In genomic region chr1:155135416-155136197, GRCh38 we compare ENCODE assay signal across 8 cellular contexts. TPM values are rescaled to one million over a fixed set of nuclear protein-coding genes. Genes with fewer than 3 reads are reported as not detected.
DNase-seq lines count a peak whose midpoint lies in the region; ATAC-seq and TF ChIP-seq lines count a peak whose summit lies in the region.

A gene with protein sequence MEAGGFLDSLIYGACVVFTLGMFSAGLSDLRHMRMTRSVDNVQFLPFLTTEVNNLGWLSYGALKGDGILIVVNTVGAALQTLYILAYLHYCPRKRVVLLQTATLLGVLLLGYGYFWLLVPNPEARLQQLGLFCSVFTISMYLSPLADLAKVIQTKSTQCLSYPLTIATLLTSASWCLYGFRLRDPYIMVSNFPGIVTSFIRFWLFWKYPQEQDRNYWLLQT (plus strand): TSS chr1:155135852. CDS start chr1:155135912, 60 bp downstream.

- H3K27me3 Mint-ChIP-seq in T-helper 17 cell = no peaks in the 10 kb centered on the region

- 0 to 1% (median 0%) methylated on average over 47 to 62 of the region's 62 CpGs for WGBS in psoas muscle, 3 donors
- under 1% methylated on average over 62 of the region's 62 CpGs for WGBS in urinary bladder

- peak within 1 kb of the TSS; percentile 95 for H3K27ac ChIP-seq in left ventricle myocardium inferior (replicated peaks)
- peak within 1 kb of the TSS; percentile 97 for H3K27ac ChIP-seq in psoas muscle
- peak within 1 kb of the TSS; percentile 98 for H3K27ac ChIP-seq in urinary bladder (ENCODE audit: low read depth)

- H3K9me3 ChIP-seq in T-helper 17 cell (ENCODE audit: control insufficient read depth, low read length, poor library complexity, severe bottlenecking) (no peaks in the 10 kb centered on the region), left ventricle myocardium inferior (replicated peaks) (no peaks in the 10 kb centered on the region), psoas muscle (no peaks in the 10 kb centered on the region)

- peak; percentile 96 for TF ChIP-seq POLR2A in GM15510 (IDR thresholded peaks at IDR 0.05; ENCODE audit: borderline replicate concordance, extremely low read depth, insufficient read length)

- intact Hi-C loops in left ventricle myocardium inferior (cut with micrococcal nuclease) = no loop called here
- intact Hi-C loops in psoas muscle (cut with DNase I) = no loop called here

- ATAC-seq in HG02938 (IDR thresholded peaks at IDR 0.05; ENCODE audit: unreplicated experiment) (peak; percentile 62), T-helper 17 cell (peak; percentile 87), psoas muscle (peak; percentile 84 to 94 (median 87))

- DNase-seq in NCI-H187 (lab: John Stamatoyannopoulos, UW) (peak; percentile 97 to 98), T-helper 17 cell (peak; percentile 89 to 92 (median 90)), amniotic stem cell (lab: John Stamatoyannopoulos, UW) (peak; percentile 81), left ventricle myocardium inferior (peak; percentile 95), psoas muscle (peak; percentile 95 to 97)

- H3K4me3 ChIP-seq in left ventricle myocardium inferior (peak within 1 kb of the TSS; percentile 79), psoas muscle (peak within 1 kb of the TSS; percentile 75), urinary bladder (ENCODE audit: low read depth, low read length) (peak within 1 kb of the TSS; percentile 56)

- peak within 1 kb of the TSS; percentile 99 for H3K4me3 Mint-ChIP-seq in T-helper 17 cell

- TF ChIP-seq CTCF in left ventricle myocardium inferior (IDR thresholded peaks at IDR 0.05; ENCODE audit: borderline replicate concordance) (peak; percentile 65), psoas muscle (IDR thresholded peaks at IDR 0.05) (peak; percentile 22)

- no peaks in the 10 kb centered on the region for H3K27me3 ChIP-seq in left ventricle myocardium inferior (ENCODE audit: low read depth)
- H3K27me3 ChIP-seq in psoas muscle (ENCODE audit: insufficient read depth in 3 of 3, low read length in 2 of 3) = no peaks in the 10 kb centered on the region

- peaks cover 40% of the 10 kb centered on the region for H3K36me3 ChIP-seq in left ventricle myocardium inferior
- peaks cover 0 to 47% of the 10 kb centered on the region in 2 donors for H3K36me3 ChIP-seq in psoas muscle (ENCODE audit: insufficient read depth in 1 of 2, low read depth in 1 of 2)
- no peaks in the 10 kb centered on the region for H3K36me3 ChIP-seq in urinary bladder (ENCODE audit: insufficient read depth)

- H3K27ac Mint-ChIP-seq in T-helper 17 cell = peak within 1 kb of the TSS; percentile 99

- peaks cover 39% of the 10 kb centered on the region for H3K4me1 Mint-ChIP-seq in T-helper 17 cell

- H3K4me1 ChIP-seq in left ventricle myocardium inferior (peaks cover 95% of the 10 kb centered on the region), psoas muscle (peaks cover 28% of the 10 kb centered on the region), urinary bladder (ENCODE audit: insufficient read depth) (no peaks in the 10 kb centered on the region)

- peaks cover 4% of the 10 kb centered on the region for H3K36me3 Mint-ChIP-seq in T-helper 17 cell (ENCODE audit: low read depth)

RNA-seq across cellular contexts. Expression of the gene that starts here (rescaled TPM):
- total RNA-seq in T-helper 17 cell (10 to 100 TPM; 25.6 to 27.8 TPM), left ventricle myocardium inferior (8.2 TPM), psoas muscle (1 to 10 TPM; 6.7 to 8.4 (median 7.8) TPM), urinary bladder (19.5 TPM)
- polyA plus RNA-seq in psoas muscle (10 to 100 TPM in 2 of 3 donors, 1 to 10 TPM in 1; 7.5 to 16.2 (median 10.8) TPM), urinary bladder (31.7 TPM)

Comparison
In these comparisons a context has a peak if more than half of its experiments do, and no peak if none do; other contexts are left out.
1. Peak in every context shown above with its lines: DNase-seq, ATAC-seq, H3K4me3 ChIP-seq and H3K27ac ChIP-seq.